In the genomic region with DNA sequence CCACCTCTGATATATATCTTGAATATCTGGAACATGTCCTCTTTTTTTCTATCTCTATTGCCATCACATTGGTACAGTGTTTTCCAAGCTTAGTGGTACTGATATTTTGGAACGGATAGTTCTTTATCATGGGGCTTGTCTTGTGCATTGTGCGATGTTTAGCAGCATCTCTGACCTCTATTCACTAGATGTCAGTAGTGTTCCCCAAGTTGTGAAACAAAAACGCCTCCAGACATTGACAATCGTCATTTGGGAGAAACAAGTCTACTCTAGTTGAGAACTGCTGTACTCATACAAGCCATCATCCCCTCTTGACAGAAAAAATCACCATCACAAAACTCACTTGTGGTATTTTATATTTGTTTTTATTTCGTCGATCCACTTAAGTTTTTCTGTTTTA, we compare ENCODE assay signal across 16 cellular contexts.
DNase-seq lines count a peak whose midpoint lies in the region; ATAC-seq, FAIRE-seq and TF ChIP-seq lines count a peak whose summit lies in the region.
"Had no signal": no experiment of that assay in that cellular context is flagged by ENCODE, and none has a peak within 500 bp of the region (broad histone marks: within the 10 kb centered on the region; RNA-seq: fewer than 3 reads in every experiment).

No MANE protein-coding gene starts in this region.

- H3K9ac ChIP-seq in HepG2 (ENCODE audit: insufficient read depth, low read depth, low read length) (no peak overlapping the region), OCI-LY3 (ENCODE audit: low read length) (no peak overlapping the region)
- H3K9ac ChIP-seq: GM23248 had no signal

- TF ChIP-seq RAD21 in HepG2 (CRISPR knock-in tag; IDR thresholded peaks at IDR 0.05), result no peak

- H2AFZ ChIP-seq in HepG2 (ENCODE audit: low read length) (no peak overlapping the region), OCI-LY3 (ENCODE audit: low read depth, low read length) (no peak overlapping the region)
- H2AFZ ChIP-seq: GM23248 had no signal

- no peaks in the 10 kb centered on the region for H4K20me1 ChIP-seq in HepG2 (ENCODE audit: insufficient read depth, low read length)
- H4K20me1 ChIP-seq in OCI-LY3 (ENCODE audit: insufficient read depth, low read length), result no peaks in the 10 kb centered on the region

- 3% methylated on average over 6 of the region's 6 CpGs for whole genome bisulfite sequencing in HepG2 (ENCODE audit: low lambda C conversion rate)
- 52% methylated on average over 6 of the region's 6 CpGs for WGBS in right lobe of liver (ENCODE audit: insufficient coverage, low coverage, low lambda C conversion rate, missing lambda C conversion rate)
- 70 to 75% (median 73%) methylated on average over 6 of the region's 6 CpGs for WGBS in stomach, 5 donors

- no peak for TF ChIP-seq POLR2A in HepG2 (IDR thresholded peaks at IDR 0.05; ENCODE audit: insufficient read depth in 1 of 2, low read depth in 2 of 2, low read length in 2 of 2)
- TF ChIP-seq POLR2A in right lobe of liver (IDR thresholded peaks at IDR 0.05), result no peak
- no peak for TF ChIP-seq POLR2A in stomach (IDR thresholded peaks at IDR 0.05)

- no peak for FAIRE-seq in HepG2 (lab: Jason Lieb, UNC)

- no peak for TF ChIP-seq CTCF in HepG2 (CRISPR knock-in tag; IDR thresholded peaks at IDR 0.05)
- no peak for TF ChIP-seq CTCF in right lobe of liver (IDR thresholded peaks at IDR 0.05)
- TF ChIP-seq CTCF in OCI-LY3 (IDR thresholded peaks at IDR 0.05; ENCODE audit: low read depth, low read length), result peak; percentile 12; the same call in 1 of the 2 replicates
- no peak for TF ChIP-seq CTCF in epithelial cell of esophagus (IDR thresholded peaks at IDR 0.05; ENCODE audit: insufficient read depth, low read depth, low read length, missing control alignments)
- TF ChIP-seq CTCF in stomach (IDR thresholded peaks at IDR 0.05), result no peak

- no peaks in the 10 kb centered on the region; a peak in 1 of 5 replicates for H3K27me3 ChIP-seq in HepG2 (ENCODE audit: control insufficient read depth in 1 of 2, insufficient read depth in 2 of 2, low read length in 2 of 2)
- no peaks in the 10 kb centered on the region for H3K27me3 ChIP-seq in right lobe of liver
- H3K27me3 ChIP-seq in OCI-LY3 (ENCODE audit: low read depth, low read length), result no peaks in the 10 kb centered on the region
- no peaks in the 10 kb centered on the region for H3K27me3 ChIP-seq in stomach
- H3K27me3 ChIP-seq: gastroesophageal sphincter, tibial nerve had no signal

- no peak for DNase-seq in HepG2 (ENCODE audit: low spot score)
- DNase-seq in right lobe of liver, result no peak
- peak; percentile 28 for DNase-seq in epithelial cell of esophagus (ENCODE audit: low read depth)
- no peak for DNase-seq in stomach
- DNase-seq: activated CD8-positive, alpha-beta T cell treated with anti-CD3 and anti-CD28 coated beads for 36 hours; GM23248; IMR-90; mesenchymal stem cell; NCI-H510A treated with DMSO at 0.1 percent for 48 hours; stimulated activated CD4-positive, alpha-beta T cell treated with anti-CD3 and anti-CD28 coated beads, Interleukin-4, amount 100 ng/mL, for 4 hours had no signal

- no TSS peak for BruUV-seq in HepG2 (replicated peaks; lab: Mats Ljungman, UMichigan)

- CTCF ChIA-PET in HepG2 (lab: Yijun Ruan, JAX; ENCODE audit: low intra/inter-chr PET ratio, low total read pairs), result no interaction called here

- POLR2A ChIA-PET in HepG2 (lab: Yijun Ruan, JAX), result no interaction called here

- H3K4me2 ChIP-seq in HepG2 (ENCODE audit: low read depth, low read length), result no peak overlapping the region
- no peak overlapping the region for H3K4me2 ChIP-seq in OCI-LY3 (ENCODE audit: low read length)

- H3K9me3 ChIP-seq in HepG2 (ENCODE audit: low read length) (no peaks in the 10 kb centered on the region), right lobe of liver (no peaks in the 10 kb centered on the region), OCI-LY3 (ENCODE audit: insufficient read depth, low read length) (no peaks in the 10 kb centered on the region), stomach (peaks cover 0 to 6% (median 0%) of the 10 kb centered on the region in 4 donors)
- H3K9me3 ChIP-seq: gastroesophageal sphincter, tibial nerve had no signal

- intact Hi-C loops in HepG2 (cut with micrococcal nuclease; ENCODE audit: unreplicated experiment) (no loop called here), right lobe of liver (cut with DNase I) (no loop called here), stomach (cut with DNase I; ENCODE audit: low total_unique reads) (no loop called here)

- H3K4me3 ChIP-seq in HepG2 (replicated peaks in 1 of 3; ENCODE audit: insufficient read depth in 1 of 3, low read depth in 2 of 3, low read length in 3 of 3), result no peak overlapping the region
- no peak overlapping the region for H3K4me3 ChIP-seq in right lobe of liver
- H3K4me3 ChIP-seq in OCI-LY3 (ENCODE audit: low read length), result no peak overlapping the region
- no peak overlapping the region for H3K4me3 ChIP-seq in epithelial cell of esophagus (ENCODE audit: low read length)
- no peak overlapping the region for H3K4me3 ChIP-seq in stomach
- H3K4me3 ChIP-seq: gastroesophageal sphincter, GM23248, tibial nerve had no signal

- H3K79me2 ChIP-seq in HepG2 (ENCODE audit: insufficient read depth, low read length), result no peaks in the 10 kb centered on the region
- H3K79me2 ChIP-seq in OCI-LY3 (ENCODE audit: low read length), result no peaks in the 10 kb centered on the region

- no peaks in the 10 kb centered on the region for H3K36me3 ChIP-seq in HepG2 (replicated peaks in 1 of 2; ENCODE audit: control insufficient read depth in 1 of 2, insufficient read depth in 2 of 2, low read length in 2 of 2)
- H3K36me3 ChIP-seq in right lobe of liver, result no peaks in the 10 kb centered on the region
- no peaks in the 10 kb centered on the region for H3K36me3 ChIP-seq in OCI-LY3 (replicated peaks; ENCODE audit: low read depth, low read length)
- H3K36me3 ChIP-seq in stomach, result no peaks in the 10 kb centered on the region
- H3K36me3 ChIP-seq: gastroesophageal sphincter, tibial nerve had no signal

- in situ Hi-C loops in HepG2 (cut with HindIII; ENCODE audit: extremely low pct_ligation_motif_present, low pct_unique_long_range_greater_than_20kb), result no loop called here

- TF ChIP-seq EP300 in HepG2 (IDR thresholded peaks at IDR 0.05; ENCODE audit: low read depth in 2 of 2, low read length in 2 of 2), result no peak
- no peak for TF ChIP-seq EP300 in HepG2 (CRISPR knock-in tag; IDR thresholded peaks at IDR 0.05; ENCODE audit: borderline replicate concordance)
- no peak for TF ChIP-seq EP300 in stomach (IDR thresholded peaks at IDR 0.05)

- ATAC-seq in HepG2 (peak; percentile 37; the same call in 2 of the 3 replicates), right lobe of liver (no peak), SK-N-SH treated with all-trans-retinoic acid at 6 μM for 48 hours (no peak), HG03565 (IDR thresholded peaks at IDR 0.05; ENCODE audit: unreplicated experiment) (no peak), HG02763 (IDR thresholded peaks at IDR 0.05; ENCODE audit: unreplicated experiment) (no peak)
- ATAC-seq: activated CD8-positive, alpha-beta T cell treated with anti-CD3 and anti-CD28 coated beads for 36 hours; gastroesophageal sphincter had no signal

- no peak overlapping the region for H3K27ac ChIP-seq in HepG2 (ENCODE audit: extremely low read length, insufficient read depth, low read length)
- H3K27ac ChIP-seq in right lobe of liver, result no peak overlapping the region
- H3K27ac ChIP-seq in OCI-LY3 (ENCODE audit: low read length), result no peak overlapping the region
- H3K27ac ChIP-seq in stomach, result no peak overlapping the region
- H3K27ac ChIP-seq: gastroesophageal sphincter, GM23248, tibial nerve had no signal

- H3K4me1 ChIP-seq in HepG2 (ENCODE audit: insufficient read depth, low read length) (no peaks in the 10 kb centered on the region), right lobe of liver (no peaks in the 10 kb centered on the region), OCI-LY3 (ENCODE audit: low read length) (no peaks in the 10 kb centered on the region; the same call in 1 of the 2 replicates), stomach (no peaks in the 10 kb centered on the region)
- H3K4me1 ChIP-seq: gastroesophageal sphincter, tibial nerve had no signal

TF ChIP-seq in HepG2, 621 proteins besides CTCF, POLR2A, EP300 and RAD21:
- TF ChIP-seq NR3C1 (CRISPR knock-in tag; IDR thresholded peaks at IDR 0.05) (no peak), STAG1 (CRISPR knock-in tag; IDR thresholded peaks at IDR 0.05) (0 out of 2 replicates have a peak, but pooled peaks have one; percentile 3)
- TF ChIP-seq, protein P1, sequence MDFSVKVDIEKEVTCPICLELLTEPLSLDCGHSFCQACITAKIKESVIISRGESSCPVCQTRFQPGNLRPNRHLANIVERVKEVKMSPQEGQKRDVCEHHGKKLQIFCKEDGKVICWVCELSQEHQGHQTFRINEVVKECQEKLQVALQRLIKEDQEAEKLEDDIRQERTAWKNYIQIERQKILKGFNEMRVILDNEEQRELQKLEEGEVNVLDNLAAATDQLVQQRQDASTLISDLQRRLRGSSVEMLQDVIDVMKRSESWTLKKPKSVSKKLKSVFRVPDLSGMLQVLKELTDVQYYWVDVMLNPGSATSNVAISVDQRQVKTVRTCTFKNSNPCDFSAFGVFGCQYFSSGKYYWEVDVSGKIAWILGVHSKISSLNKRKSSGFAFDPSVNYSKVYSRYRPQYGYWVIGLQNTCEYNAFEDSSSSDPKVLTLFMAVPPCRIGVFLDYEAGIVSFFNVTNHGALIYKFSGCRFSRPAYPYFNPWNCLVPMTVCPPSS (IDR thresholded peaks at IDR 0.05), result no peak

TF ChIP-seq in SK-N-SH treated with all-trans-retinoic acid at 6 μM for 48 hours, 23 proteins besides CTCF, POLR2A, EP300 and RAD21 (continues in another document):
- TF ChIP-seq RARB (CRISPR knock-in tag; IDR thresholded peaks at IDR 0.05), result no peak
- TF ChIP-seq, protein P2, sequence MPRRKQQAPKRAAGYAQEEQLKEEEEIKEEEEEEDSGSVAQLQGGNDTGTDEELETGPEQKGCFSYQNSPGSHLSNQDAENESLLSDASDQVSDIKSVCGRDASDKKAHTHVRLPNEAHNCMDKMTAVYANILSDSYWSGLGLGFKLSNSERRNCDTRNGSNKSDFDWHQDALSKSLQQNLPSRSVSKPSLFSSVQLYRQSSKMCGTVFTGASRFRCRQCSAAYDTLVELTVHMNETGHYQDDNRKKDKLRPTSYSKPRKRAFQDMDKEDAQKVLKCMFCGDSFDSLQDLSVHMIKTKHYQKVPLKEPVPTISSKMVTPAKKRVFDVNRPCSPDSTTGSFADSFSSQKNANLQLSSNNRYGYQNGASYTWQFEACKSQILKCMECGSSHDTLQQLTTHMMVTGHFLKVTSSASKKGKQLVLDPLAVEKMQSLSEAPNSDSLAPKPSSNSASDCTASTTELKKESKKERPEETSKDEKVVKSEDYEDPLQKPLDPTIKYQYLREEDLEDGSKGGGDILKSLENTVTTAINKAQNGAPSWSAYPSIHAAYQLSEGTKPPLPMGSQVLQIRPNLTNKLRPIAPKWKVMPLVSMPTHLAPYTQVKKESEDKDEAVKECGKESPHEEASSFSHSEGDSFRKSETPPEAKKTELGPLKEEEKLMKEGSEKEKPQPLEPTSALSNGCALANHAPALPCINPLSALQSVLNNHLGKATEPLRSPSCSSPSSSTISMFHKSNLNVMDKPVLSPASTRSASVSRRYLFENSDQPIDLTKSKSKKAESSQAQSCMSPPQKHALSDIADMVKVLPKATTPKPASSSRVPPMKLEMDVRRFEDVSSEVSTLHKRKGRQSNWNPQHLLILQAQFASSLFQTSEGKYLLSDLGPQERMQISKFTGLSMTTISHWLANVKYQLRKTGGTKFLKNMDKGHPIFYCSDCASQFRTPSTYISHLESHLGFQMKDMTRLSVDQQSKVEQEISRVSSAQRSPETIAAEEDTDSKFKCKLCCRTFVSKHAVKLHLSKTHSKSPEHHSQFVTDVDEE (CRISPR knock-in tag; IDR thresholded peaks at IDR 0.05), result no peak
- no peak for TF ChIP-seq ESRRG (CRISPR knock-in tag; IDR thresholded peaks at IDR 0.05)
